Comparison of ENCODE assay signal across 11 cellular contexts in genomic region chr17:66547170-66547865, GRCh38.
DNase-seq lines count a peak whose midpoint lies in the region; ATAC-seq, FAIRE-seq and TF ChIP-seq lines count a peak whose summit lies in the region.
"Had no signal": no experiment of that assay in that cellular context is flagged by ENCODE, and none has a peak within 500 bp of the region (broad histone marks: within the 10 kb centered on the region; RNA-seq: fewer than 3 reads in every experiment).

No MANE protein-coding gene starts in this region.

- H3K27me3 ChIP-seq in endothelial cell of umbilical vein (ENCODE audit: control insufficient read depth in 2 of 2, insufficient read depth in 2 of 2, low read length in 2 of 2): no peaks in the 10 kb centered on the region
- H3K27me3 ChIP-seq: testis had no signal

- dilution Hi-C loops in endothelial cell of umbilical vein (cut with MboI; ENCODE audit: extremely low pct_ligation_motif_present, low sequenced_read_pairs): no loop called here

- H3K4me3 ChIP-seq in endothelial cell of umbilical vein (replicated peaks in 1 of 3; ENCODE audit: insufficient read depth in 1 of 3, low read depth in 1 of 3, low read length in 3 of 3): no peak overlapping the region
- H3K4me3 ChIP-seq: testis had no signal

- H3K36me3 Mint-ChIP-seq in activated CD8-positive, alpha-beta memory T cell treated with anti-CD3 and anti-CD28 coated beads, Interleukin-2, amount 10 ng/mL, durations not matched to agents 7 days and 5 days: peaks cover 34% of the 10 kb centered on the region
- H3K36me3 Mint-ChIP-seq in T-helper 2 cell treated with Interferon-gamma antibody and Interleukin-4, amounts not matched to agents 5 μg/mL and 100 μg/mL, for 36 hours (ENCODE audit: low read depth): peaks cover 16% of the 10 kb centered on the region
- H3K36me3 Mint-ChIP-seq in stimulated activated effector memory CD8-positive, alpha-beta T cell treated with anti-CD3 and anti-CD28 coated beads, Interleukin-12 subunit alpha, Interleukin-12 subunit beta, amount 100 ng/mL, for 72 hours: no peaks in the 10 kb centered on the region

- H3K4me1 ChIP-seq in endothelial cell of umbilical vein (ENCODE audit: control insufficient read depth, extremely low read depth, insufficient read depth, low read length): peaks cover 54% of the 10 kb centered on the region
- H3K4me1 ChIP-seq: parathyroid adenoma had no signal

- H3K9me3 ChIP-seq in endothelial cell of umbilical vein (replicated peaks; ENCODE audit: control insufficient read depth, insufficient read depth, low read length): no peaks in the 10 kb centered on the region
- H3K9me3 ChIP-seq: testis had no signal

- peak overlapping the region; percentile 36 for H3K4me3 Mint-ChIP-seq in activated CD8-positive, alpha-beta memory T cell treated with anti-CD3 and anti-CD28 coated beads, Interleukin-2, amount 10 ng/mL, durations not matched to agents 7 days and 5 days
- H3K4me3 Mint-ChIP-seq in T-helper 2 cell treated with Interferon-gamma antibody and Interleukin-4, amounts not matched to agents 5 μg/mL and 100 μg/mL, for 36 hours: peak overlapping the region; percentile 62
- H3K4me3 Mint-ChIP-seq in stimulated activated effector memory CD8-positive, alpha-beta T cell treated with anti-CD3 and anti-CD28 coated beads, Interleukin-12 subunit alpha, Interleukin-12 subunit beta, amount 100 ng/mL, for 72 hours: peak overlapping the region; percentile 35

- H3K9ac ChIP-seq in endothelial cell of umbilical vein (replicated peaks; ENCODE audit: extremely low read depth, insufficient read depth, low read length): no peak overlapping the region
- H3K9ac ChIP-seq: parathyroid adenoma had no signal

- BruUV-seq in endothelial cell of umbilical vein (replicated peaks; lab: Mats Ljungman, UMichigan): no TSS peak

- no peak for DNase-seq in activated CD8-positive, alpha-beta memory T cell treated with anti-CD3 and anti-CD28 coated beads, Interleukin-2, amount 10 ng/mL, durations not matched to agents 7 days and 5 days
- DNase-seq in activated CD8-positive, alpha-beta memory T cell treated with anti-CD3 and anti-CD28 coated beads, Interleukin-2, amount 50 U/mL, for 48 hours: no peak
- DNase-seq in T-helper 2 cell treated with Interferon-gamma antibody and Interleukin-4, amounts not matched to agents 5 μg/mL and 100 μg/mL, for 36 hours (ENCODE audit: low spot score): peak; percentile 47
- DNase-seq in endothelial cell of umbilical vein (ENCODE audit: low read depth, low spot score) (no peak), SHP77 (lab: John Stamatoyannopoulos, UW) (no peak), NCI-H526 (lab: John Stamatoyannopoulos, UW) (no peak), OCI-M1 (lab: John Stamatoyannopoulos, UW) (no peak)
- peak; percentile 20 to 66 for DNase-seq in stimulated activated effector memory CD8-positive, alpha-beta T cell treated with anti-CD3 and anti-CD28 coated beads, Interleukin-12 subunit alpha, Interleukin-12 subunit beta, amount 100 ng/mL, for 72 hours (ENCODE audit: low spot score in 2 of 2)
- DNase-seq: NCI-H1694, testis had no signal

- ATAC-seq in activated CD8-positive, alpha-beta memory T cell treated with anti-CD3 and anti-CD28 coated beads, Interleukin-2, amount 10 ng/mL, durations not matched to agents 7 days and 5 days: peak; percentile 62
- peak; percentile 91 for ATAC-seq in stimulated activated effector memory CD8-positive, alpha-beta T cell treated with anti-CD3 and anti-CD28 coated beads, Interleukin-12 subunit alpha, Interleukin-12 subunit beta, amount 100 ng/mL, for 72 hours

- H3K27ac Mint-ChIP-seq in activated CD8-positive, alpha-beta memory T cell treated with anti-CD3 and anti-CD28 coated beads, Interleukin-2, amount 10 ng/mL, durations not matched to agents 7 days and 5 days: peak overlapping the region; percentile 76
- peak overlapping the region; percentile 77 for H3K27ac Mint-ChIP-seq in T-helper 2 cell treated with Interferon-gamma antibody and Interleukin-4, amounts not matched to agents 5 μg/mL and 100 μg/mL, for 36 hours
- peak overlapping the region; percentile 92 for H3K27ac Mint-ChIP-seq in stimulated activated effector memory CD8-positive, alpha-beta T cell treated with anti-CD3 and anti-CD28 coated beads, Interleukin-12 subunit alpha, Interleukin-12 subunit beta, amount 100 ng/mL, for 72 hours

- no peak overlapping the region for H2AFZ ChIP-seq in endothelial cell of umbilical vein (ENCODE audit: low read depth, low read length)
- H2AFZ ChIP-seq: parathyroid adenoma had no signal

- TF ChIP-seq POLR2A in endothelial cell of umbilical vein (IDR thresholded peaks at IDR 0.05; ENCODE audit: low read depth, low read length): no peak

- peaks cover 4% of the 10 kb centered on the region for H3K9me3 Mint-ChIP-seq in activated CD8-positive, alpha-beta memory T cell treated with anti-CD3 and anti-CD28 coated beads, Interleukin-2, amount 10 ng/mL, durations not matched to agents 7 days and 5 days (ENCODE audit: low read depth)
- H3K9me3 Mint-ChIP-seq in T-helper 2 cell treated with Interferon-gamma antibody and Interleukin-4, amounts not matched to agents 5 μg/mL and 100 μg/mL, for 36 hours: peaks cover 13% of the 10 kb centered on the region
- peaks cover 4% of the 10 kb centered on the region for H3K9me3 Mint-ChIP-seq in stimulated activated effector memory CD8-positive, alpha-beta T cell treated with anti-CD3 and anti-CD28 coated beads, Interleukin-12 subunit alpha, Interleukin-12 subunit beta, amount 100 ng/mL, for 72 hours

- no peak overlapping the region for H3K4me2 ChIP-seq in endothelial cell of umbilical vein (ENCODE audit: insufficient read depth, low read length)

- H3K36me3 ChIP-seq in endothelial cell of umbilical vein (ENCODE audit: control insufficient read depth in 2 of 2, extremely low read depth in 1 of 2, insufficient read depth in 2 of 2, low read length in 2 of 2): no peaks in the 10 kb centered on the region

- TF ChIP-seq CTCF in endothelial cell of umbilical vein (IDR thresholded peaks at IDR 0.05; ENCODE audit: extremely low read depth in 1 of 2, insufficient read depth in 1 of 2, low read depth in 1 of 2, low read length in 2 of 2): no peak

- CTCF ChIA-PET in activated CD8-positive, alpha-beta memory T cell treated with anti-CD3 and anti-CD28 coated beads, Interleukin-2, amount 10 ng/mL, durations not matched to agents 7 days and 5 days (lab: Charles Lee): interaction anchor here (1.0 to 2.2 kb wide), 7 partner anchors 9 to 245 kb away, joined by 3 to 9 read pairs (median 3); partner anchors contain the start of gene PRKCA
- CTCF ChIA-PET in endothelial cell of umbilical vein (lab: Charles Lee): interaction anchor here (0.7 to 1.4 kb wide), 3 partner anchors 9 to 292 kb away, joined by 3 to 5 read pairs (median 3); no protein-coding TSS in a partner anchor

- no peaks in the 10 kb centered on the region for H3K27me3 Mint-ChIP-seq in activated CD8-positive, alpha-beta memory T cell treated with anti-CD3 and anti-CD28 coated beads, Interleukin-2, amount 10 ng/mL, durations not matched to agents 7 days and 5 days
- H3K27me3 Mint-ChIP-seq in T-helper 2 cell treated with Interferon-gamma antibody and Interleukin-4, amounts not matched to agents 5 μg/mL and 100 μg/mL, for 36 hours (ENCODE audit: low read depth): no peaks in the 10 kb centered on the region

- no peaks in the 10 kb centered on the region for H4K20me1 ChIP-seq in endothelial cell of umbilical vein (replicated peaks; ENCODE audit: control insufficient read depth, extremely low read depth, insufficient read depth, low read length)

- H3K9me1 ChIP-seq in endothelial cell of umbilical vein (replicated peaks; ENCODE audit: control insufficient read depth, extremely low read depth, insufficient read depth, low read length): no peaks in the 10 kb centered on the region

- peaks cover 3% of the 10 kb centered on the region for H3K79me2 ChIP-seq in endothelial cell of umbilical vein (ENCODE audit: control insufficient read depth, insufficient read depth, low read length)
- H3K79me2 ChIP-seq: parathyroid adenoma had no signal

- peaks cover 62% of the 10 kb centered on the region for H3K4me1 Mint-ChIP-seq in activated CD8-positive, alpha-beta memory T cell treated with anti-CD3 and anti-CD28 coated beads, Interleukin-2, amount 10 ng/mL, durations not matched to agents 7 days and 5 days
- peaks cover 42% of the 10 kb centered on the region for H3K4me1 Mint-ChIP-seq in T-helper 2 cell treated with Interferon-gamma antibody and Interleukin-4, amounts not matched to agents 5 μg/mL and 100 μg/mL, for 36 hours (ENCODE audit: low read depth)
- H3K4me1 Mint-ChIP-seq in stimulated activated effector memory CD8-positive, alpha-beta T cell treated with anti-CD3 and anti-CD28 coated beads, Interleukin-12 subunit alpha, Interleukin-12 subunit beta, amount 100 ng/mL, for 72 hours: peaks cover 39% of the 10 kb centered on the region

- peak overlapping the region; percentile 62 for H3K27ac ChIP-seq in endothelial cell of umbilical vein (ENCODE audit: insufficient read depth, low read depth, low read length)
- H3K27ac ChIP-seq: parathyroid adenoma, testis had no signal

- FAIRE-seq in endothelial cell of umbilical vein (lab: Jason Lieb, UNC): peak; percentile 37

- intact Hi-C loops in endothelial cell of umbilical vein (cut with micrococcal nuclease): no loop called here

- POLR2A ChIA-PET in endothelial cell of umbilical vein (lab: Charles Lee): no interaction called here

TF ChIP-seq in endothelial cell of umbilical vein, 7 proteins besides CTCF, POLR2A, EP300 and RAD21:
- TF ChIP-seq MAX (IDR thresholded peaks at IDR 0.05; ENCODE audit: insufficient read depth, insufficient read length): no peak

Comparison
In these comparisons a context has a peak if more than half of its experiments do, and no peak if none do; other contexts are left out.
1. DNase-seq: peak in T-helper 2 cell treated with Interferon-gamma antibody and Interleukin-4, amounts not matched to agents 5 μg/mL and 100 μg/mL, for 36 hours (single experiment) and stimulated activated effector memory CD8-positive, alpha-beta T cell treated with anti-CD3 and anti-CD28 coated beads, Interleukin-12 subunit alpha, Interleukin-12 subunit beta, amount 100 ng/mL, for 72 hours (2 of 2); none in activated CD8-positive, alpha-beta memory T cell treated with anti-CD3 and anti-CD28 coated beads, Interleukin-2, amount 10 ng/mL, durations not matched to agents 7 days and 5 days (single experiment), activated CD8-positive, alpha-beta memory T cell treated with anti-CD3 and anti-CD28 coated beads, Interleukin-2, amount 50 U/mL, for 48 hours (single experiment), endothelial cell of umbilical vein (single experiment), SHP77 (0 of 2), NCI-H526 (0 of 2) and OCI-M1 (single experiment).
2. Peak in every context shown above with its lines, with median percentiles within 50 percentile points of each other: H3K27ac Mint-ChIP-seq and H3K4me3 Mint-ChIP-seq.